8 cellular contexts compared by ENCODE assay signal in genomic region chr16:67162439-67163163, GRCh38. TPM values are rescaled to one million over a fixed set of nuclear protein-coding genes. Genes with fewer than 3 reads are reported as not detected.
DNase-seq lines count a peak whose midpoint lies in the region; ATAC-seq and TF ChIP-seq lines count a peak whose summit lies in the region.

No MANE protein-coding gene starts in this region.

- peaks cover 10% of the 10 kb centered on the region for H3F3A ChIP-seq in DOHH2 (ENCODE audit: control insufficient read depth, insufficient read depth)

- peaks cover 4% of the 10 kb centered on the region; the same call in 1 of the 2 replicates for H4K20me1 ChIP-seq in DOHH2 (ENCODE audit: control insufficient read depth, insufficient read depth, low read depth, low read length)

- peak in 1 of 2 donors; percentile 5 for ATAC-seq in gastrocnemius medialis
- ATAC-seq in GM18520 (IDR thresholded peaks at IDR 0.05; ENCODE audit: unreplicated experiment), result no peak

- peaks cover 41% of the 10 kb centered on the region for H3K27me3 ChIP-seq in DOHH2 (ENCODE audit: control insufficient read depth, low read length)
- peaks cover 0 to 3% of the 10 kb centered on the region in 2 donors for H3K27me3 ChIP-seq in Peyer's patch
- H3K27me3 ChIP-seq in esophagus muscularis mucosa, result peaks cover 0 to 36% (median 2%) of the 10 kb centered on the region in 4 donors
- no peaks in the 10 kb centered on the region for H3K27me3 ChIP-seq in gastrocnemius medialis
- peaks cover 0 to 60% of the 10 kb centered on the region in 2 donors for H3K27me3 ChIP-seq in tibial nerve

- peak overlapping the region; percentile 33; the same call in 1 of the 2 replicates for H3K4me3 ChIP-seq in DOHH2 (ENCODE audit: low read length)
- peak overlapping the region in 3 of 4 donors; percentile 37 to 57 (median 39) for H3K4me3 ChIP-seq in Peyer's patch
- H3K4me3 ChIP-seq in esophagus muscularis mucosa, result peak overlapping the region; percentile 53 to 57 (median 54)
- H3K4me3 ChIP-seq in gastrocnemius medialis, result peak overlapping the region; percentile 52 to 73 (median 65)
- H3K4me3 ChIP-seq in tibial nerve, result peak overlapping the region in 2 of 4 donors; percentile 26 to 49

- in situ Hi-C loops in gastrocnemius medialis (cut with MboI; ENCODE audit: low sequenced_read_pairs in 4 of 4), result no loop called here

- 32% methylated on average over 8 of the region's 44 CpGs for WGBS in esophagus muscularis mucosa
- 24 to 37% methylated on average over 15 to 24 of the region's 44 CpGs for WGBS in tibial nerve, 2 donors

- DNase-seq in Peyer's patch, result no peak
- DNase-seq in esophagus muscularis mucosa (ENCODE audit: extremely low spot score), result no peak
- no peak for DNase-seq in gastrocnemius medialis
- DNase-seq in tibial nerve (ENCODE audit: low spot score in 2 of 2), result no peak
- no peak for DNase-seq in GM10266 (ENCODE audit: extremely low spot score)
- DNase-seq in amygdala (lab: John Stamatoyannopoulos, UW), result no peak

- H3K27ac ChIP-seq in DOHH2 (ENCODE audit: low read depth, low read length) (no peak overlapping the region), Peyer's patch (peak overlapping the region in 1 of 4 donors; percentile 38), esophagus muscularis mucosa (replicated peaks in 1 of 4) (peak overlapping the region; percentile 80 to 97 (median 90)), gastrocnemius medialis (peak overlapping the region; percentile 93 to 100 (median 95)), tibial nerve (peak overlapping the region in 1 of 4 donors; percentile 78)

- H3K79me2 ChIP-seq in DOHH2 (ENCODE audit: control insufficient read depth, low read length), result no peaks in the 10 kb centered on the region

- H3K36me3 ChIP-seq in DOHH2 (ENCODE audit: control insufficient read depth, low read length) (no peaks in the 10 kb centered on the region), Peyer's patch (no peaks in the 10 kb centered on the region), esophagus muscularis mucosa (peaks cover 0 to 8% (median 3%) of the 10 kb centered on the region in 4 donors), gastrocnemius medialis (no peaks in the 10 kb centered on the region), tibial nerve (no peaks in the 10 kb centered on the region)

- intact Hi-C loops in esophagus muscularis mucosa (cut with DNase I) (no loop called here), gastrocnemius medialis (cut with DNase I; ENCODE audit: low total_unique reads) (loop anchor here (2.0 to 5.0 kb wide), 2 partner anchors 85 to 212 kb away; partner anchors contain the start of genes FHOD1 and SLC9A5)

- H3K4me1 ChIP-seq in DOHH2 (ENCODE audit: control insufficient read depth, low read length) (peaks cover 40% of the 10 kb centered on the region), Peyer's patch (peaks cover 17 to 56% (median 34%) of the 10 kb centered on the region in 4 donors), esophagus muscularis mucosa (peaks cover 65 to 90% (median 80%) of the 10 kb centered on the region in 4 donors), gastrocnemius medialis (peaks cover 49 to 51% of the 10 kb centered on the region in 2 donors), tibial nerve (peaks cover 0 to 73% (median 39%) of the 10 kb centered on the region in 4 donors)

- no peaks in the 10 kb centered on the region for H3K9me2 ChIP-seq in DOHH2 (replicated peaks; ENCODE audit: control insufficient read depth, low read length)

- TF ChIP-seq EP300 in esophagus muscularis mucosa (IDR thresholded peaks at IDR 0.05) (no peak), tibial nerve (IDR thresholded peaks at IDR 0.05) (no peak)

- H3K9me3 ChIP-seq in DOHH2 (ENCODE audit: control insufficient read depth, insufficient read depth, low read length), result no peaks in the 10 kb centered on the region
- no peaks in the 10 kb centered on the region for H3K9me3 ChIP-seq in Peyer's patch
- H3K9me3 ChIP-seq in esophagus muscularis mucosa, result no peaks in the 10 kb centered on the region
- no peaks in the 10 kb centered on the region for H3K9me3 ChIP-seq in gastrocnemius medialis
- no peaks in the 10 kb centered on the region for H3K9me3 ChIP-seq in tibial nerve

- TF ChIP-seq POLR2A in Peyer's patch (IDR thresholded peaks at IDR 0.05) (no peak), esophagus muscularis mucosa (IDR thresholded peaks at IDR 0.05; ENCODE audit: low read depth) (no peak), gastrocnemius medialis (IDR thresholded peaks at IDR 0.05) (no peak), tibial nerve (IDR thresholded peaks at IDR 0.05) (no peak)

- peak overlapping the region; percentile 53 for H3K4me2 ChIP-seq in DOHH2 (ENCODE audit: low read length)

- TF ChIP-seq CTCF in DOHH2 (IDR thresholded peaks at IDR 0.05; ENCODE audit: low read depth, low read length, poor library complexity, severe bottlenecking) (no peak), Peyer's patch (IDR thresholded peaks at IDR 0.05) (no peak), esophagus muscularis mucosa (IDR thresholded peaks at IDR 0.05) (no peak), gastrocnemius medialis (IDR thresholded peaks at IDR 0.05 in 4 of 5, conservative IDR thresholded peaks at IDR 0.05 in 1 of 5) (no peak), tibial nerve (IDR thresholded peaks at IDR 0.05) (no peak), GM10266 (IDR thresholded peaks at IDR 0.05; ENCODE audit: control insufficient read depth, insufficient read depth, low read depth, missing control alignments) (no peak)

RNA-seq across cellular contexts. Expression of gene HSF4, which starts 1.9 kb away (rescaled TPM):
- total RNA-seq in Peyer's patch, result 100 to 1,000 TPM in 1 of 4 donors, 10 to 100 TPM in 3; 15.6 to 140 (median 69.8) TPM
- 10 to 100 TPM; 27.3 to 61.9 (median 41.1) TPM for total RNA-seq in esophagus muscularis mucosa
- total RNA-seq in gastrocnemius medialis, result 100 to 1,000 TPM in 1 of 4 donors, 10 to 100 TPM in 2, 1 to 10 TPM in 1; 9.0 to 111 (median 29.7) TPM
- 100 to 1,000 TPM; 103 to 167 (median 153) TPM for total RNA-seq in tibial nerve

RNA-seq across cellular contexts. Expression of gene FBXL8, which starts 2.8 kb away (rescaled TPM):
- 10 to 100 TPM; 19.6 to 57.1 (median 35.1) TPM for total RNA-seq in Peyer's patch
- 10 to 100 TPM; 10.3 to 22.1 (median 15.1) TPM for total RNA-seq in esophagus muscularis mucosa
- 10 to 100 TPM in 3 of 4 donors, 1 to 10 TPM in 1; 7.0 to 16.3 (median 14.3) TPM for total RNA-seq in gastrocnemius medialis
- total RNA-seq in tibial nerve, result 10 to 100 TPM; 17.7 to 58.5 (median 40.0) TPM

RNA-seq across cellular contexts. Expression of gene TRADD, which starts 2.9 kb away (rescaled TPM):
- total RNA-seq in Peyer's patch, result 10 to 100 TPM; 23.5 to 52.0 (median 32.0) TPM
- 10 to 100 TPM; 26.6 to 53.4 (median 42.7) TPM for total RNA-seq in esophagus muscularis mucosa
- total RNA-seq in gastrocnemius medialis, result 10 to 100 TPM in 2 of 4 donors, 1 to 10 TPM in 2; 8.8 to 15.3 (median 10.1) TPM
- 10 to 100 TPM; 26.0 to 46.5 (median 36.2) TPM for total RNA-seq in tibial nerve

RNA-seq across cellular contexts. Expression of gene NOL3, which starts 7.7 kb away (rescaled TPM):
- total RNA-seq in Peyer's patch (10 to 100 TPM; 24.4 to 65.2 (median 34.1) TPM), esophagus muscularis mucosa (10 to 100 TPM; 40.6 to 58.2 (median 45.4) TPM), gastrocnemius medialis (100 to 1,000 TPM in 3 of 4 donors, 10 to 100 TPM in 1; 77.5 to 231 (median 173) TPM), tibial nerve (10 to 100 TPM; 55.5 to 95.4 (median 76.6) TPM)

RNA-seq across cellular contexts. Expression of gene B3GNT9, which starts 11.8 kb away (rescaled TPM):
- total RNA-seq in Peyer's patch (1 to 10 TPM; 2.5 to 4.0 (median 3.5) TPM), esophagus muscularis mucosa (10 to 100 TPM; 17.4 to 26.1 (median 19.2) TPM), gastrocnemius medialis (1 to 10 TPM; 1.5 to 3.1 (median 2.6) TPM), tibial nerve (10 to 100 TPM in 3 of 4 donors, 1 to 10 TPM in 1; 9.3 to 23.1 (median 18.4) TPM)
